In the genomic region with DNA sequence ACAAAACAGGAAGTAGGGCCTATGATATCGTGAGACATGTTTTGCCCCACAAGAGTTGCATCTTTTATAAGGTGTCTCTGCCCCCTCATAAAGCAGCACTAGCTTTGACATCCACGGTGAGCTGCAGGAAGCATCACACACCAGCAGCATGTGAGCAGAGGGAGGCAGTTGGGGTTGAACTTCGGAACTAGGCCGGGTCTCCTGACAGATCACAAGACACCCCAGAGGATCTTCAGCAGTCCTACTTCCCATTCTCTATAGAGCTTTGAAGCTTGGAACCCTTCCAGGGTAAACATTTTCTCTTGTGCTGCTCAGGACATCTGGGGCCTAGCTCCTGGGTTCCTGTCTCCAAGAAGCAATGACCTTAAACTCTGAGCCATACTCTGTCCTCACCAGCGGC, we compare ENCODE assay signal across 14 cellular contexts. TPM values are rescaled to one million over a fixed set of nuclear protein-coding genes. Genes with fewer than 3 reads are reported as not detected.
A peak's percentile ranks its signal among the peaks of the same experiment; 100 is the strongest.
DNase-seq lines count a peak whose midpoint lies in the region; ATAC-seq and TF ChIP-seq lines count a peak whose summit lies in the region.
"Had no signal": no experiment of that assay in that cellular context is flagged by ENCODE, and none has a peak within 500 bp of the region (broad histone marks: within the 10 kb centered on the region; RNA-seq: fewer than 3 reads in every experiment).

No MANE protein-coding gene starts in this region.

- intact Hi-C loops in adrenal gland (cut with DNase I) (no loop called here), left cardiac atrium (cut with DNase I) (no loop called here), sciatic nerve (cut with DNase I) (no loop called here)

- peak; percentile 39 to 71 for ATAC-seq in left cardiac atrium
- peak; percentile 86 for ATAC-seq in sciatic nerve
- ATAC-seq in natural killer cell treated with Interleukin-12 subunit alpha and Interleukin-12 subunit beta and Interleukin-15 and Interleukin-18, amount 100 ng/mL, for 72 hours = no peak

- H3K4me3 ChIP-seq in HL-60 (replicated peaks; ENCODE audit: insufficient read depth, low read length) (no peak overlapping the region), adrenal gland (no peak overlapping the region)
- H3K4me3 ChIP-seq: dorsolateral prefrontal cortex, Peyer's patch had no signal

- DNase-seq in HL-60 (ENCODE audit: low read depth in 1 of 2, low spot score in 1 of 2) (peak; percentile 10 to 25), adrenal gland (peak in 5 of 7 donors; percentile 20 to 40 (median 28)), left cardiac atrium (no peak), sciatic nerve (ENCODE audit: low spot score) (no peak), HuH-7 (ENCODE audit: low spot score) (no peak), NCI-H146 treated with DMSO at 0.1 percent for 48 hours (lab: John Stamatoyannopoulos, UW; ENCODE audit: unreplicated experiment) (no peak)
- DNase-seq in natural killer cell treated with Interleukin-12 subunit alpha and Interleukin-12 subunit beta and Interleukin-15 and Interleukin-18, amount 100 ng/mL, for 72 hours (ENCODE audit: low spot score) = no peak
- no peak for DNase-seq in stimulated activated naive CD4-positive, alpha-beta T cell treated with Interleukin-2 at 50 U/mL for 16 hours (lab: John Stamatoyannopoulos, UW)
- DNase-seq: activated CD4-positive, alpha-beta T cell treated with anti-CD3 and anti-CD28 coated beads, Interleukin-2, amount 10 ng/mL, durations not matched to agents 24 days and 14 days; activated T-cell treated with anti-CD3 and anti-CD28 coated beads, Interleukin-2, amount 50 U/mL, for 72 hours; dorsolateral prefrontal cortex; NCI-H1105; NCI-H510A; Peyer's patch had no signal

- H3K27me3 Mint-ChIP-seq in natural killer cell treated with Interleukin-12 subunit alpha and Interleukin-12 subunit beta and Interleukin-15 and Interleukin-18, amount 100 ng/mL, for 72 hours = no peaks in the 10 kb centered on the region
- H3K27me3 Mint-ChIP-seq: activated CD4-positive, alpha-beta T cell treated with anti-CD3 and anti-CD28 coated beads, Interleukin-2, amount 10 ng/mL, durations not matched to agents 24 days and 14 days had no signal

- H3K4me1 Mint-ChIP-seq in natural killer cell treated with Interleukin-12 subunit alpha and Interleukin-12 subunit beta and Interleukin-15 and Interleukin-18, amount 100 ng/mL, for 72 hours (ENCODE audit: low read depth in 2 of 2) = peaks cover 0 to 3% of the 10 kb centered on the region in 2 donors
- H3K4me1 Mint-ChIP-seq: activated CD4-positive, alpha-beta T cell treated with anti-CD3 and anti-CD28 coated beads, Interleukin-2, amount 10 ng/mL, durations not matched to agents 24 days and 14 days had no signal

- no peaks in the 10 kb centered on the region for H3K9me3 ChIP-seq in adrenal gland (replicated peaks in 1 of 3)
- H3K9me3 ChIP-seq: Peyer's patch had no signal

- TF ChIP-seq CTCF in HL-60 (IDR thresholded peaks at IDR 0.05; ENCODE audit: insufficient read depth, low read length) (no peak), adrenal gland (IDR thresholded peaks at IDR 0.05) (no peak)

- no peaks in the 10 kb centered on the region for H3K9me3 Mint-ChIP-seq in natural killer cell treated with Interleukin-12 subunit alpha and Interleukin-12 subunit beta and Interleukin-15 and Interleukin-18, amount 100 ng/mL, for 72 hours
- H3K9me3 Mint-ChIP-seq: activated CD4-positive, alpha-beta T cell treated with anti-CD3 and anti-CD28 coated beads, Interleukin-2, amount 10 ng/mL, durations not matched to agents 24 days and 14 days; activated T-cell treated with anti-CD3 and anti-CD28 coated beads, Interleukin-2, amount 50 U/mL, for 72 hours had no signal

- no peak overlapping the region for H3K4me3 Mint-ChIP-seq in natural killer cell treated with Interleukin-12 subunit alpha and Interleukin-12 subunit beta and Interleukin-15 and Interleukin-18, amount 100 ng/mL, for 72 hours
- H3K4me3 Mint-ChIP-seq: activated CD4-positive, alpha-beta T cell treated with anti-CD3 and anti-CD28 coated beads, Interleukin-2, amount 10 ng/mL, durations not matched to agents 24 days and 14 days; activated T-cell treated with anti-CD3 and anti-CD28 coated beads, Interleukin-2, amount 50 U/mL, for 72 hours had no signal

- WGBS in adrenal gland, 4 donors = 38 to 75% (median 65%) methylated on average over 5 of the region's 5 CpGs

- H3K27ac ChIP-seq in HL-60 (replicated peaks) (no peak overlapping the region), adrenal gland (peak overlapping the region in 2 of 5 donors; percentile 27 to 47)
- H3K27ac ChIP-seq: Peyer's patch had no signal

- no peak for TF ChIP-seq POLR2A in adrenal gland (IDR thresholded peaks at IDR 0.05)

- H3K36me3 Mint-ChIP-seq in natural killer cell treated with Interleukin-12 subunit alpha and Interleukin-12 subunit beta and Interleukin-15 and Interleukin-18, amount 100 ng/mL, for 72 hours = no peaks in the 10 kb centered on the region

- H3K27ac Mint-ChIP-seq in natural killer cell treated with Interleukin-12 subunit alpha and Interleukin-12 subunit beta and Interleukin-15 and Interleukin-18, amount 100 ng/mL, for 72 hours = no peak overlapping the region
- H3K27ac Mint-ChIP-seq: activated CD4-positive, alpha-beta T cell treated with anti-CD3 and anti-CD28 coated beads, Interleukin-2, amount 10 ng/mL, durations not matched to agents 24 days and 14 days; activated T-cell treated with anti-CD3 and anti-CD28 coated beads, Interleukin-2, amount 50 U/mL, for 72 hours had no signal

- H3K4me1 ChIP-seq in adrenal gland (replicated peaks in 1 of 2) = no peaks in the 10 kb centered on the region
- H3K4me1 ChIP-seq: Peyer's patch had no signal

- no peaks in the 10 kb centered on the region for H3K27me3 ChIP-seq in HL-60 (ENCODE audit: insufficient read depth, poor library complexity, severe bottlenecking)
- H3K27me3 ChIP-seq in adrenal gland = no peaks in the 10 kb centered on the region
- H3K27me3 ChIP-seq: Peyer's patch had no signal

- H3K36me3 ChIP-seq in adrenal gland (replicated peaks in 1 of 2) = no peaks in the 10 kb centered on the region
- H3K36me3 ChIP-seq: Peyer's patch had no signal

RNA-seq across cellular contexts. Expression of a gene that starts 27.5 kb away (rescaled TPM):
- total RNA-seq in adrenal gland = 1 to 10 TPM; 1.2 to 3.7 (median 1.7) TPM
- polyA plus RNA-seq in adrenal gland = 1 to 10 TPM; 1.3 to 1.9 (median 1.7) TPM
- total RNA-seq in left cardiac atrium = under 1 TPM; 0.35 to 0.79 TPM
- total RNA-seq in sciatic nerve = 2.1 TPM
- total RNA-seq in natural killer cell treated with Interleukin-12 subunit alpha and Interleukin-12 subunit beta and Interleukin-15 and Interleukin-18, amount 100 ng/mL, for 72 hours = 1 to 10 TPM; 2.0 to 2.6 TPM

RNA-seq across cellular contexts. Expression of a gene that starts 43.8 kb away (rescaled TPM):
- total RNA-seq in adrenal gland (10 to 100 TPM; 10.6 to 23.8 (median 19.4) TPM), left cardiac atrium (10 to 100 TPM in 1 of 2 donors, 1 to 10 TPM in 1; 8.8 to 12.5 TPM), sciatic nerve (15.2 TPM)
- 10 to 100 TPM in 1 of 3 donors, 1 to 10 TPM in 2; 2.1 to 25.2 (median 2.4) TPM for polyA plus RNA-seq in adrenal gland
- 10 to 100 TPM; 10.6 to 16.5 TPM for total RNA-seq in natural killer cell treated with Interleukin-12 subunit alpha and Interleukin-12 subunit beta and Interleukin-15 and Interleukin-18, amount 100 ng/mL, for 72 hours

RNA-seq across cellular contexts. Expression of a gene that starts 57.3 kb away (rescaled TPM):
- total RNA-seq in adrenal gland (100 to 1,000 TPM in 5 of 8 donors, 10 to 100 TPM in 3; 68.3 to 265 (median 131) TPM), left cardiac atrium (10 to 100 TPM; 49.0 to 64.7 TPM), sciatic nerve (40.0 TPM)
- polyA plus RNA-seq in adrenal gland = 100 to 1,000 TPM in 1 of 3 donors, 10 to 100 TPM in 2; 78.6 to 138 (median 99.5) TPM
- total RNA-seq in natural killer cell treated with Interleukin-12 subunit alpha and Interleukin-12 subunit beta and Interleukin-15 and Interleukin-18, amount 100 ng/mL, for 72 hours = 100 to 1,000 TPM; 119 to 127 TPM

Comparison
In these comparisons a context has a peak if more than half of its experiments do, and no peak if none do; other contexts are left out.
1. DNase-seq: peak in HL-60 (2 of 2) and adrenal gland (5 of 7); none in left cardiac atrium (single experiment), sciatic nerve (single experiment), HuH-7 (single experiment), NCI-H146 treated with DMSO at 0.1 percent for 48 hours (single experiment), natural killer cell treated with Interleukin-12 subunit alpha and Interleukin-12 subunit beta and Interleukin-15 and Interleukin-18, amount 100 ng/mL, for 72 hours (single experiment) and stimulated activated naive CD4-positive, alpha-beta T cell treated with Interleukin-2 at 50 U/mL for 16 hours (single experiment).
2. ATAC-seq: peak in left cardiac atrium (2 of 2) and sciatic nerve (single experiment); none in natural killer cell treated with Interleukin-12 subunit alpha and Interleukin-12 subunit beta and Interleukin-15 and Interleukin-18, amount 100 ng/mL, for 72 hours (0 of 2).